1 cellular context compared by ENCODE assay signal in the genomic region with DNA sequence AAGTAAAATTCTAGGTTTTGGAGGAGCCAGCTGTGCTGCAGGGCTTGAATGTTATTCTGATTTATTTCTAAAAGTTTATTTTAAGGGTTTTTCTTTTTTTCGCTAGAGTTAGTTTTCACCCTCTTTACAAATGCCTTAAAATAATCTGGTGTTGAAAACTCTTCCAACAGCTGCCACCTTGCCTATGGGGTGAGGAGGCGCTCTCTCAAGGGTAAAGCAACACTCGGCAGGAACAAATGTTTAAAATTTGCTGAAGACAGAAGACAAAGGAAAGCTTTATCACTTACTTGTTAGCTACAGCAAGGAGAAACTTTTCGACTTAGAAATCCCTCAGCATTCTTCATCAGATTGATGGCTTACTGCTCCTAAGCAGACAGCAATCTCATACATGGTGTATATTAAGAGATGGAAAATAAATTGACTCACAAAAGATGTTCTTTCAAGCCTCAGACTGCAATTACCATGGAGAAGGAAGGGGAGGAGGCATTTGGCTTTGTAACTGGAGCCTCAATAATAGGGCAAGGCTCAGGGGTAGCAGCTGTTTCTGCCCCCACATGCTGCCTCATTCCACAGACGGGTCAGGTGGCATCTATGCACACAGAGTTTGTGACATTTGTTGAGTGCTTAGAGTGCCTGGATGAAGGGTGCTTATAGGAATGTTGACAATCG.
TF ChIP-seq lines count a peak whose summit lies in the region.

No MANE protein-coding gene starts in this region.

TF ChIP-seq in GM23338, 12 proteins besides CTCF, POLR2A, EP300 and RAD21 (continued from another document):
- TF ChIP-seq, protein P1, sequence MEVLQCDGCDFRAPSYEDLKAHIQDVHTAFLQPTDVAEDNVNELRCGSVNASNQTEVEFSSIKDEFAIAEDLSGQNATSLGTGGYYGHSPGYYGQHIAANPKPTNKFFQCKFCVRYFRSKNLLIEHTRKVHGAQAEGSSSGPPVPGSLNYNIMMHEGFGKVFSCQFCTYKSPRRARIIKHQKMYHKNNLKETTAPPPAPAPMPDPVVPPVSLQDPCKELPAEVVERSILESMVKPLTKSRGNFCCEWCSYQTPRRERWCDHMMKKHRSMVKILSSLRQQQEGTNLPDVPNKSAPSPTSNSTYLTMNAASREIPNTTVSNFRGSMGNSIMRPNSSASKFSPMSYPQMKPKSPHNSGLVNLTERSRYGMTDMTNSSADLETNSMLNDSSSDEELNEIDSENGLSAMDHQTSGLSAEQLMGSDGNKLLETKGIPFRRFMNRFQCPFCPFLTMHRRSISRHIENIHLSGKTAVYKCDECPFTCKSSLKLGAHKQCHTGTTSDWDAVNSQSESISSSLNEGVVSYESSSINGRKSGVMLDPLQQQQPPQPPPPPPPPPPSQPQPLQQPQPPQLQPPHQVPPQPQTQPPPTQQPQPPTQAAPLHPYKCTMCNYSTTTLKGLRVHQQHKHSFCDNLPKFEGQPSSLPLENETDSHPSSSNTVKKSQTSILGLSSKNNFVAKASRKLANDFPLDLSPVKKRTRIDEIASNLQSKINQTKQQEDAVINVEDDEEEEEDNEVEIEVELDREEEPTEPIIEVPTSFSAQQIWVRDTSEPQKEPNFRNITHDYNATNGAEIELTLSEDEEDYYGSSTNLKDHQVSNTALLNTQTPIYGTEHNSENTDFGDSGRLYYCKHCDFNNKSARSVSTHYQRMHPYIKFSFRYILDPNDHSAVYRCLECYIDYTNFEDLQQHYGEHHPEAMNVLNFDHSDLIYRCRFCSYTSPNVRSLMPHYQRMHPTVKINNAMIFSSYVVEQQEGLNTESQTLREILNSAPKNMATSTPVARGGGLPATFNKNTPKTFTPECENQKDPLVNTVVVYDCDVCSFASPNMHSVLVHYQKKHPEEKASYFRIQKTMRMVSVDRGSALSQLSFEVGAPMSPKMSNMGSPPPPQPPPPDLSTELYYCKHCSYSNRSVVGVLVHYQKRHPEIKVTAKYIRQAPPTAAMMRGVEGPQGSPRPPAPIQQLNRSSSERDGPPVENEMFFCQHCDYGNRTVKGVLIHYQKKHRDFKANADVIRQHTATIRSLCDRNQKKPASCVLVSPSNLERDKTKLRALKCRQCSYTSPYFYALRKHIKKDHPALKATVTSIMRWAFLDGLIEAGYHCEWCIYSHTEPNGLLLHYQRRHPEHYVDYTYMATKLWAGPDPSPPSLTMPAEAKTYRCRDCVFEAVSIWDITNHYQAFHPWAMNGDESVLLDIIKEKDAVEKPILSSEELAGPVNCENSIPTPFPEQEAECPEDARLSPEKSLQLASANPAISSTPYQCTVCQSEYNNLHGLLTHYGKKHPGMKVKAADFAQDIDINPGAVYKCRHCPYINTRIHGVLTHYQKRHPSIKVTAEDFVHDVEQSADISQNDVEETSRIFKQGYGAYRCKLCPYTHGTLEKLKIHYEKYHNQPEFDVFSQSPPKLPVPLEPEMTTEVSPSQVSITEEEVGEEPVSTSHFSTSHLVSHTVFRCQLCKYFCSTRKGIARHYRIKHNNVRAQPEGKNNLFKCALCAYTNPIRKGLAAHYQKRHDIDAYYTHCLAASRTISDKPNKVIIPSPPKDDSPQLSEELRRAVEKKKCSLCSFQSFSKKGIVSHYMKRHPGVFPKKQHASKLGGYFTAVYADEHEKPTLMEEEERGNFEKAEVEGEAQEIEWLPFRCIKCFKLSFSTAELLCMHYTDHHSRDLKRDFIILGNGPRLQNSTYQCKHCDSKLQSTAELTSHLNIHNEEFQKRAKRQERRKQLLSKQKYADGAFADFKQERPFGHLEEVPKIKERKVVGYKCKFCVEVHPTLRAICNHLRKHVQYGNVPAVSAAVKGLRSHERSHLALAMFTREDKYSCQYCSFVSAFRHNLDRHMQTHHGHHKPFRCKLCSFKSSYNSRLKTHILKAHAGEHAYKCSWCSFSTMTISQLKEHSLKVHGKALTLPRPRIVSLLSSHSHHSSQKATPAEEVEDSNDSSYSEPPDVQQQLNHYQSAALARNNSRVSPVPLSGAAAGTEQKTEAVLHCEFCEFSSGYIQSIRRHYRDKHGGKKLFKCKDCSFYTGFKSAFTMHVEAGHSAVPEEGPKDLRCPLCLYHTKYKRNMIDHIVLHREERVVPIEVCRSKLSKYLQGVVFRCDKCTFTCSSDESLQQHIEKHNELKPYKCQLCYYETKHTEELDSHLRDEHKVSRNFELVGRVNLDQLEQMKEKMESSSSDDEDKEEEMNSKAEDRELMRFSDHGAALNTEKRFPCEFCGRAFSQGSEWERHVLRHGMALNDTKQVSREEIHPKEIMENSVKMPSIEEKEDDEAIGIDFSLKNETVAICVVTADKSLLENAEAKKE (CRISPR knock-in tag; IDR thresholded peaks at IDR 0.05): no peak
